In genomic region chr6:158016571-158017383, GRCh38 we compare ENCODE assay signal across 13 cellular contexts. TPM values are rescaled to one million over a fixed set of nuclear protein-coding genes. Genes with fewer than 3 reads are reported as not detected.
DNase-seq lines count a peak whose midpoint lies in the region; ATAC-seq and TF ChIP-seq lines count a peak whose summit lies in the region.
"Had no signal": no experiment of that assay in that cellular context is flagged by ENCODE, and none has a peak within 500 bp of the region (broad histone marks: within the 10 kb centered on the region; RNA-seq: fewer than 3 reads in every experiment).

No MANE protein-coding gene starts in this region.

- peaks cover 16% of the 10 kb centered on the region for H3K36me3 Mint-ChIP-seq in chondrocyte (ENCODE audit: low read depth)
- H3K36me3 Mint-ChIP-seq in activated CD8-positive, alpha-beta T cell treated with anti-CD3 and anti-CD28 coated beads, Interleukin-2, amount 10 ng/mL, durations not matched to agents 7 days and 5 days (ENCODE audit: low read depth): peaks cover 14% of the 10 kb centered on the region

- peaks cover 67% of the 10 kb centered on the region for H3K4me1 Mint-ChIP-seq in chondrocyte (ENCODE audit: low read depth)
- H3K4me1 Mint-ChIP-seq in activated CD8-positive, alpha-beta T cell treated with anti-CD3 and anti-CD28 coated beads, Interleukin-2, amount 10 ng/mL, durations not matched to agents 7 days and 5 days (ENCODE audit: low read depth): peaks cover 35% of the 10 kb centered on the region

- H3K27ac Mint-ChIP-seq in chondrocyte (ENCODE audit: unreplicated experiment): peak overlapping the region; percentile 99
- H3K27ac Mint-ChIP-seq in activated CD8-positive, alpha-beta T cell treated with anti-CD3 and anti-CD28 coated beads, Interleukin-2, amount 10 ng/mL, durations not matched to agents 7 days and 5 days: no peak overlapping the region
- H3K27ac Mint-ChIP-seq: activated naive CD8-positive, alpha-beta T cell treated with anti-CD3 and anti-CD28 coated beads, Interleukin-2, amount 50 U/mL, for 24 hours had no signal

- H3K9me3 Mint-ChIP-seq in chondrocyte (ENCODE audit: low read depth): no peaks in the 10 kb centered on the region
- H3K9me3 Mint-ChIP-seq in activated CD8-positive, alpha-beta T cell treated with anti-CD3 and anti-CD28 coated beads, Interleukin-2, amount 10 ng/mL, durations not matched to agents 7 days and 5 days (ENCODE audit: insufficient read depth): no peaks in the 10 kb centered on the region
- H3K9me3 Mint-ChIP-seq: activated naive CD8-positive, alpha-beta T cell treated with anti-CD3 and anti-CD28 coated beads, Interleukin-2, amount 50 U/mL, for 24 hours; immature natural killer cell had no signal

- no peak for ATAC-seq in activated CD8-positive, alpha-beta T cell treated with anti-CD3 and anti-CD28 coated beads, Interleukin-2, amount 10 ng/mL, durations not matched to agents 7 days and 5 days
- ATAC-seq: activated naive CD8-positive, alpha-beta T cell treated with anti-CD3 and anti-CD28 coated beads, Interleukin-2, amount 50 U/mL, for 24 hours; foreskin keratinocyte had no signal

- CTCF ChIA-PET in activated CD8-positive, alpha-beta T cell treated with anti-CD3 and anti-CD28 coated beads, Interleukin-2, amount 10 ng/mL, durations not matched to agents 7 days and 5 days (lab: Charles Lee): interaction anchor here (5.3 kb wide), 1 partner anchor 9 kb away, joined by 52 read pairs; no protein-coding TSS in a partner anchor

- TF ChIP-seq CTCF in chondrocyte (IDR thresholded peaks at IDR 0.05): no peak

- no peaks in the 10 kb centered on the region for H3K27me3 Mint-ChIP-seq in chondrocyte (ENCODE audit: low read depth)
- no peaks in the 10 kb centered on the region for H3K27me3 Mint-ChIP-seq in activated CD8-positive, alpha-beta T cell treated with anti-CD3 and anti-CD28 coated beads, Interleukin-2, amount 10 ng/mL, durations not matched to agents 7 days and 5 days (ENCODE audit: low read depth)
- H3K27me3 Mint-ChIP-seq: activated naive CD8-positive, alpha-beta T cell treated with anti-CD3 and anti-CD28 coated beads, Interleukin-2, amount 50 U/mL, for 24 hours had no signal

- peak overlapping the region; percentile 71 for H3K4me3 Mint-ChIP-seq in chondrocyte (ENCODE audit: unreplicated experiment)
- no peak overlapping the region for H3K4me3 Mint-ChIP-seq in activated CD8-positive, alpha-beta T cell treated with anti-CD3 and anti-CD28 coated beads, Interleukin-2, amount 10 ng/mL, durations not matched to agents 7 days and 5 days
- H3K4me3 Mint-ChIP-seq: activated naive CD8-positive, alpha-beta T cell treated with anti-CD3 and anti-CD28 coated beads, Interleukin-2, amount 50 U/mL, for 24 hours; immature natural killer cell had no signal

- H3K27ac ChIP-seq in temporal lobe (ENCODE audit: low read depth, low read length): peak overlapping the region; percentile 86
- H3K27ac ChIP-seq: foreskin keratinocyte, testis had no signal

- DNase-seq in KBM-7 (peak; percentile 49), chondrocyte (ENCODE audit: low spot score) (no peak), mesenteric fat pad (ENCODE audit: low spot score) (peak; percentile 77), dedifferentiated amniotic fluid mesenchymal stem cell (ENCODE audit: extremely low spot score) (no peak), DMS79 treated with DMSO at 0.1 percent for 48 hours (lab: John Stamatoyannopoulos, UW) (no peak)
- DNase-seq in activated CD8-positive, alpha-beta T cell treated with anti-CD3 and anti-CD28 coated beads, Interleukin-2, amount 10 ng/mL, durations not matched to agents 7 days and 5 days: no peak
- DNase-seq: activated CD8-positive, alpha-beta memory T cell treated with anti-CD3 and anti-CD28 coated beads, Interleukin-2, amount 50 U/mL, for 48 hours; activated naive CD8-positive, alpha-beta T cell treated with anti-CD3 and anti-CD28 coated beads, Interleukin-2, amount 50 U/mL, for 24 hours; effector CD4-positive, alpha-beta T cell; foreskin keratinocyte; immature natural killer cell; testis had no signal

- POLR2A ChIA-PET in activated CD8-positive, alpha-beta T cell treated with anti-CD3 and anti-CD28 coated beads, Interleukin-2, amount 10 ng/mL, durations not matched to agents 7 days and 5 days (lab: Charles Lee): interaction anchor here (0.6 to 2.5 kb wide), 2 partner anchors 9 to 668 kb away, joined by 3 to 7 read pairs; no protein-coding TSS in a partner anchor

- in situ Hi-C loops in KBM-7 (cut with MboI; ENCODE audit: low pct_unique_long_range_greater_than_20kb, low sequenced_read_pairs): no loop called here

RNA-seq across cellular contexts. Expression of gene SYNJ2, which starts 35.1 kb away (rescaled TPM):
- total RNA-seq in chondrocyte (29.2 to 54.5 TPM (median 53.1 TPM) in 3 replicates), mesenteric fat pad (7.5 TPM), temporal lobe (6.6 TPM)
- 10 to 100 TPM; 38.2 to 38.5 TPM for total RNA-seq in activated CD8-positive, alpha-beta T cell treated with anti-CD3 and anti-CD28 coated beads, Interleukin-2, amount 10 ng/mL, durations not matched to agents 7 days and 5 days

Comparison
In these comparisons a context has a peak if more than half of its experiments do, and no peak if none do; other contexts are left out.
1. DNase-seq: peak in KBM-7 (single experiment) and mesenteric fat pad (single experiment); none in chondrocyte (single experiment), dedifferentiated amniotic fluid mesenchymal stem cell (single experiment), DMS79 treated with DMSO at 0.1 percent for 48 hours (single experiment) and activated CD8-positive, alpha-beta T cell treated with anti-CD3 and anti-CD28 coated beads, Interleukin-2, amount 10 ng/mL, durations not matched to agents 7 days and 5 days (single experiment).